In the genomic region with DNA sequence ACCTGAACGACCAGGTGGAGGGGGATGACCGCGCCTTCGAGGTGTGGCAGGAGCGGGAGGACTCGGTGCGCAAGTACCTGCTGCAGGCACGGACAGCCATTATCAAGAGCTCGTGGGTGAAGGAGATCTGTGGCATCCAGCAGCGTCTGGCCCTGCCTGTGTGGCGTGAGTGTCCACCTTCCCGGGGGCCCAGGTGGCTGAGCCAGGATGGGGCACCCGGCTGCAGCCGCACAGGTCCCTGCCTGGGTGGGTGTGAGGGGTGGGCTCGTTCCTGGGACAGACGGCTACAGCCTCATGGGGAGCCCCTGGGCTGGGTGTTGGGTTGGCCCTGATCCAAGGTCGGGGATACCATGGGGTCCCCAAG, we compare ENCODE assay signal across 1 cellular context.
TF ChIP-seq lines count a peak whose summit lies in the region.

No MANE protein-coding gene starts in this region.

TF ChIP-seq in HepG2, 621 proteins besides CTCF, POLR2A, EP300 and RAD21:
- no peak for TF ChIP-seq KLF9 (CRISPR knock-in tag; IDR thresholded peaks at IDR 0.05; ENCODE audit: low read depth)
- no peak for TF ChIP-seq YY1 (IDR thresholded peaks at IDR 0.05; ENCODE audit: insufficient read depth, insufficient replicate concordance, low read depth, low read length)
- no peak for TF ChIP-seq NBN (conservative IDR thresholded peaks at IDR 0.05)
- no peak for TF ChIP-seq SP140L (CRISPR knock-in tag; IDR thresholded peaks at IDR 0.05; ENCODE audit: borderline replicate concordance)
- TF ChIP-seq TGIF2 (CRISPR knock-in tag; IDR thresholded peaks at IDR 0.05), result no peak
- no peak for TF ChIP-seq MYPOP (CRISPR knock-in tag; IDR thresholded peaks at IDR 0.05)
- no peak for TF ChIP-seq ZBTB38 (CRISPR knock-in tag; IDR thresholded peaks at IDR 0.05)
- TF ChIP-seq PLSCR1 (CRISPR knock-in tag; IDR thresholded peaks at IDR 0.05; ENCODE audit: borderline replicate concordance), result no peak
- TF ChIP-seq CENPX (CRISPR knock-in tag; IDR thresholded peaks at IDR 0.05), result no peak
- no peak for TF ChIP-seq MAF1 (CRISPR knock-in tag; IDR thresholded peaks at IDR 0.05; ENCODE audit: borderline replicate concordance)
- no peak for TF ChIP-seq RCOR2 (CRISPR knock-in tag; IDR thresholded peaks at IDR 0.05)
- no peak for TF ChIP-seq YEATS4 (CRISPR knock-in tag; IDR thresholded peaks at IDR 0.05; ENCODE audit: borderline replicate concordance)
- no peak for TF ChIP-seq POGK (CRISPR knock-in tag; conservative IDR thresholded peaks at IDR 0.05)
